In the genomic region with DNA sequence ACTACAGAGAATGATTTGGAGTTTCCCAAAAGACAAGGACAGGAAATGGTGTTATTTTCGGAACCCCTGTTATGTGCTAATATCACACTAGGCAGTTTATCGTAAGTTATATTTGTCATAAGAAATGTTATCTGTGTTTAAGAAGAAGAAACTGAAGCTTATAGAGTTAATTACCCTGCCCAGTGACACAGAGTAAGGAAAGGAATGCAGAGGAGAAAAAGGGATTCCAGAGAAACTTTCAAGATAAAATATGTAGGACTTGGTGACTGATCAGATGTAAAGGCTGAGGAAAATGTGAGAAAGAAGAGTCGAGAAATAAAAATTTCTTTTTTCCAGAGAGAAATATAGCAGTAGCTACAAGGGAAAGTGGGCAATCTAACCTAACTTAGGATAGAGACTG, we compare ENCODE assay signal across 1 cellular context.
TF ChIP-seq lines count a peak whose summit lies in the region.

No MANE protein-coding gene starts in this region.

TF ChIP-seq in IMR-90, 13 proteins besides CTCF, POLR2A, EP300 and RAD21 (continued from another document):
- TF ChIP-seq, protein P1, sequence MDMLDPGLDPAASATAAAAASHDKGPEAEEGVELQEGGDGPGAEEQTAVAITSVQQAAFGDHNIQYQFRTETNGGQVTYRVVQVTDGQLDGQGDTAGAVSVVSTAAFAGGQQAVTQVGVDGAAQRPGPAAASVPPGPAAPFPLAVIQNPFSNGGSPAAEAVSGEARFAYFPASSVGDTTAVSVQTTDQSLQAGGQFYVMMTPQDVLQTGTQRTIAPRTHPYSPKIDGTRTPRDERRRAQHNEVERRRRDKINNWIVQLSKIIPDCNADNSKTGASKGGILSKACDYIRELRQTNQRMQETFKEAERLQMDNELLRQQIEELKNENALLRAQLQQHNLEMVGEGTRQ (IDR thresholded peaks at IDR 0.05; ENCODE audit: low read depth, low read length) = no peak
- no peak for TF ChIP-seq MAZ (IDR thresholded peaks at IDR 0.05; ENCODE audit: borderline replicate concordance, low read depth, low read length)
- TF ChIP-seq CEBPB (IDR thresholded peaks at IDR 0.05; ENCODE audit: low read depth, low read length) = no peak
